In genomic region chr2:219870023-219870422, GRCh38 we compare ENCODE assay signal across 30 cellular contexts.
DNase-seq lines count a peak whose midpoint lies in the region; ATAC-seq and TF ChIP-seq lines count a peak whose summit lies in the region.
"Had no signal": no experiment of that assay in that cellular context is flagged by ENCODE, and none has a peak within 500 bp of the region (broad histone marks: within the 10 kb centered on the region; RNA-seq: fewer than 3 reads in every experiment).

No MANE protein-coding gene starts in this region.

- H3K4me3 ChIP-seq in mammary epithelial cell (replicated peaks in 1 of 3; ENCODE audit: insufficient read depth in 1 of 3, low read depth in 2 of 3, low read length in 3 of 3): no peak overlapping the region
- H3K4me3 ChIP-seq: ovary, smooth muscle cell, upper lobe of right lung had no signal

- no peaks in the 10 kb centered on the region for H3K27me3 Mint-ChIP-seq in nephron (ENCODE audit: low read depth)
- H3K27me3 Mint-ChIP-seq: activated CD8-positive, alpha-beta memory T cell treated with anti-CD3 and anti-CD28 coated beads, Interleukin-2, amount 10 ng/mL, durations not matched to agents 7 days and 5 days; activated naive CD8-positive, alpha-beta T cell treated with anti-CD3 and anti-CD28 coated beads, Interleukin-2, amount 50 U/mL, for 24 hours had no signal

- H3K36me3 Mint-ChIP-seq in nephron (ENCODE audit: low read depth): no peaks in the 10 kb centered on the region
- H3K36me3 Mint-ChIP-seq: activated CD8-positive, alpha-beta memory T cell treated with anti-CD3 and anti-CD28 coated beads, Interleukin-2, amount 10 ng/mL, durations not matched to agents 7 days and 5 days; CD14-positive monocyte; natural killer cell had no signal

- H3K79me2 ChIP-seq in mammary epithelial cell (ENCODE audit: insufficient read depth, low read length): no peaks in the 10 kb centered on the region

- no peak overlapping the region for H3K4me3 Mint-ChIP-seq in nephron
- H3K4me3 Mint-ChIP-seq: activated CD8-positive, alpha-beta memory T cell treated with anti-CD3 and anti-CD28 coated beads, Interleukin-2, amount 10 ng/mL, durations not matched to agents 7 days and 5 days; activated naive CD8-positive, alpha-beta T cell treated with anti-CD3 and anti-CD28 coated beads, Interleukin-2, amount 50 U/mL, for 24 hours; activated T-cell treated with anti-CD3 and anti-CD28 coated beads, Interleukin-2, amount 50 U/mL, for 4 hours; CD14-positive monocyte; natural killer cell had no signal

- 79% methylated on average over 2 of the region's 2 CpGs for whole genome bisulfite sequencing in mammary epithelial cell (ENCODE audit: low coverage, missing lambda C conversion rate)

- no peak for TF ChIP-seq CTCF in mammary epithelial cell (conservative IDR thresholded peaks at IDR 0.05 in 1 of 2, IDR thresholded peaks at IDR 0.05 in 1 of 2; ENCODE audit: extremely low read depth in 1 of 2, insufficient read depth in 1 of 2, low read depth in 1 of 2, low read length in 2 of 2)
- no peak for TF ChIP-seq CTCF in nephron (IDR thresholded peaks at IDR 0.05; ENCODE audit: unreplicated experiment in 3 of 3)

- peaks cover 5% of the 10 kb centered on the region for H3K9me3 Mint-ChIP-seq in nephron
- H3K9me3 Mint-ChIP-seq: activated naive CD8-positive, alpha-beta T cell treated with anti-CD3 and anti-CD28 coated beads, Interleukin-2, amount 50 U/mL, for 24 hours; activated T-cell treated with anti-CD3 and anti-CD28 coated beads, Interleukin-2, amount 50 U/mL, for 4 hours had no signal

- CTCF ChIA-PET in mammary epithelial cell (lab: Charles Lee; ENCODE audit: low non-redundant PET): no interaction called here

- no peaks in the 10 kb centered on the region for H3K9me3 ChIP-seq in mammary epithelial cell (replicated peaks; ENCODE audit: insufficient read depth, low read length)
- H3K9me3 ChIP-seq: ovary, SK-N-SH, upper lobe of right lung had no signal

- DNase-seq in EL: peak; percentile 73
- DNase-seq in HS-5 (ENCODE audit: low read depth): peak; percentile 39
- DNase-seq in mammary epithelial cell: peak; percentile 27
- no peak for DNase-seq in NCI-H2107 treated with DMSO at 0.1 percent for 48 hours (lab: John Stamatoyannopoulos, UW; ENCODE audit: unreplicated experiment)
- no peak for DNase-seq in NCI-H2227 (lab: John Stamatoyannopoulos, UW; ENCODE audit: unreplicated experiment)
- DNase-seq: activated CD4-positive, CD25-positive, alpha-beta regulatory T cell; activated CD8-positive, alpha-beta memory T cell treated with anti-CD3 and anti-CD28 coated beads, Interleukin-2, amount 10 ng/mL, durations not matched to agents 7 days and 5 days; activated gamma-delta T cell; activated naive CD8-positive, alpha-beta T cell treated with anti-CD3 and anti-CD28 coated beads, Interleukin-2, amount 50 U/mL, for 24 hours; activated T-cell treated with anti-CD3 and anti-CD28 coated beads, Interleukin-2, amount 50 U/mL, for 4 hours; central memory CD4-positive, alpha-beta T cell; cortex of kidney; effector memory CD4-positive, alpha-beta T cell; erythroblast; GF-D8; H7; KG1; MV-4-11; natural killer cell; NCI-H1436 treated with DMSO at 0.1 percent for 48 hours; NCI-H510A; ovary; RPMI8226; SK-N-SH; stimulated activated naive CD4-positive, alpha-beta T cell treated with Interleukin-2 at 50 U/mL for 16 hours; upper lobe of right lung had no signal

- in situ Hi-C loops in mammary epithelial cell (cut with MboI; ENCODE audit: low sequenced_read_pairs in 2 of 2): no loop called here

- peak overlapping the region in 2 of 3 experiments; percentile 17 to 64 for H3K27ac Mint-ChIP-seq in nephron
- H3K27ac Mint-ChIP-seq: activated CD8-positive, alpha-beta memory T cell treated with anti-CD3 and anti-CD28 coated beads, Interleukin-2, amount 10 ng/mL, durations not matched to agents 7 days and 5 days; activated naive CD8-positive, alpha-beta T cell treated with anti-CD3 and anti-CD28 coated beads, Interleukin-2, amount 50 U/mL, for 24 hours; CD14-positive monocyte; natural killer cell had no signal

- H3K4me1 ChIP-seq in mammary epithelial cell (ENCODE audit: insufficient read depth, low read length): no peaks in the 10 kb centered on the region
- H3K4me1 ChIP-seq: upper lobe of right lung had no signal

- no peak overlapping the region for H3K4me2 ChIP-seq in mammary epithelial cell (ENCODE audit: insufficient read depth, low read depth, low read length)
- H3K4me2 ChIP-seq: SK-N-SH, smooth muscle cell had no signal

- H2AFZ ChIP-seq in mammary epithelial cell (ENCODE audit: low read depth, low read length): no peak overlapping the region

- BruUV-seq in mammary epithelial cell (replicated peaks; lab: Mats Ljungman, UMichigan): no TSS peak

- no peaks in the 10 kb centered on the region for H3K36me3 ChIP-seq in mammary epithelial cell (ENCODE audit: insufficient read depth, low read length)
- H3K36me3 ChIP-seq: ovary, upper lobe of right lung had no signal

- dilution Hi-C loops in mammary epithelial cell (cut with HindIII; ENCODE audit: low sequenced_read_pairs): loop anchor here (5.0 kb wide), 1 partner anchor 33 kb away; no protein-coding TSS in a partner anchor

- no peak for ATAC-seq in GM21619 (IDR thresholded peaks at IDR 0.05; ENCODE audit: unreplicated experiment)
- ATAC-seq: activated CD8-positive, alpha-beta memory T cell treated with anti-CD3 and anti-CD28 coated beads, Interleukin-2, amount 10 ng/mL, durations not matched to agents 7 days and 5 days; activated naive CD8-positive, alpha-beta T cell treated with anti-CD3 and anti-CD28 coated beads, Interleukin-2, amount 50 U/mL, for 24 hours; activated T-cell treated with anti-CD3 and anti-CD28 coated beads, Interleukin-2, amount 50 U/mL, for 4 hours; natural killer cell; upper lobe of right lung had no signal

- H4K20me1 ChIP-seq in mammary epithelial cell (ENCODE audit: insufficient read depth, low read length): no peaks in the 10 kb centered on the region

- intact Hi-C loops in mammary epithelial cell (cut with micrococcal nuclease): no loop called here

- H3K9ac ChIP-seq in mammary epithelial cell (ENCODE audit: insufficient read depth, low read length): no peak overlapping the region
- H3K9ac ChIP-seq: SK-N-SH had no signal

- H3K27ac ChIP-seq in mammary epithelial cell (ENCODE audit: insufficient read depth, low read depth, low read length): no peak overlapping the region
- H3K27ac ChIP-seq: ovary, upper lobe of right lung had no signal

- H3K27me3 ChIP-seq in mammary epithelial cell (ENCODE audit: insufficient read depth, low read length): no peaks in the 10 kb centered on the region
- H3K27me3 ChIP-seq: ovary, upper lobe of right lung had no signal

- H3K4me1 Mint-ChIP-seq in nephron: peaks cover 12% of the 10 kb centered on the region
- H3K4me1 Mint-ChIP-seq: activated CD8-positive, alpha-beta memory T cell treated with anti-CD3 and anti-CD28 coated beads, Interleukin-2, amount 10 ng/mL, durations not matched to agents 7 days and 5 days; activated naive CD8-positive, alpha-beta T cell treated with anti-CD3 and anti-CD28 coated beads, Interleukin-2, amount 50 U/mL, for 24 hours; CD14-positive monocyte; natural killer cell had no signal

Comparison
In these comparisons a context has a peak if more than half of its experiments do, and no peak if none do; other contexts are left out.
1. DNase-seq: peak in EL (single experiment), HS-5 (single experiment) and mammary epithelial cell (single experiment); none in NCI-H2107 treated with DMSO at 0.1 percent for 48 hours (single experiment) and NCI-H2227 (single experiment).